Comparison of ENCODE assay signal across 1 cellular context in the genomic region with DNA sequence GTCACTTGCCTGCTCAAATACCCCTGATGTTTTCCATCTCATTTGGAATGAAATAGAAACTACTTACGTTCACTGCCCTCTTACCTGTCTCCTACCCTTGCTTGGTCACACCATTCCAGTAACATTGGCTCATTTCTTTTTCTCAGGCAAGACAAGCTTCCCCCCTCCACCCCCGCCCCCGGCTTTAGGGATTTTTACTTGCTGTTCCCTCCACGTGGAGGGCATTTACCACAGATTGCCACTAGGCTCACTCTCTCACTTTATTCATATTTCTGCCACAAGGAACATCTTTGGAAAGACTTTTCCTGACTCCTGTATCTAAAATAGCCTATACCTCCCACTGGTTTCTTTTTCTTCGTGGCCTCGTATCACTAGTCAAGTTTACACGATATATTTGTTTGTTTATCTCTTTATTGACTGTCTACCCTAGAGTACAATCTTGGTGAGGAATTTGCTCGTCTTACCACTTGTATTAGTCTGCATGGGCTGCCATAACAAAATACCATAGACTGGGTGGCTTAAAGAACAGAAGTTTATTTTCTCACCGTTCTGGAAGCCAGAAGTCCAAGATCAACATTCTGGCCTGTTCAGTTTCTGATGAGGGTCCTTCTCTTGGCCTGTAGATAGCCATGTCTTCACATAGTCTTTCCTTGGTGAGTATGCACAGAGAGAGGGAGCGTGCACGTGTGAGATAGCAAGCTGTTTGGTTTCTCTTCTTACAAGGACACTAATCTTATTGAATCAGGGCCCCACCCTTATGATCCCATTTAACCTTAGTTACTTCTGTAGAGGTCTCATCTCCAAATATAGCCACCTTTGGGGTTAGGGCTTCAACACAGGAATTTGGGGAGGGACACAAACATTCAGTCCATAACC.
TF ChIP-seq lines count a peak whose summit lies in the region.

No MANE protein-coding gene starts in this region.

TF ChIP-seq in GM23338, 12 proteins besides CTCF, POLR2A, EP300 and RAD21 (continued from another document):
- TF ChIP-seq, protein P1, sequence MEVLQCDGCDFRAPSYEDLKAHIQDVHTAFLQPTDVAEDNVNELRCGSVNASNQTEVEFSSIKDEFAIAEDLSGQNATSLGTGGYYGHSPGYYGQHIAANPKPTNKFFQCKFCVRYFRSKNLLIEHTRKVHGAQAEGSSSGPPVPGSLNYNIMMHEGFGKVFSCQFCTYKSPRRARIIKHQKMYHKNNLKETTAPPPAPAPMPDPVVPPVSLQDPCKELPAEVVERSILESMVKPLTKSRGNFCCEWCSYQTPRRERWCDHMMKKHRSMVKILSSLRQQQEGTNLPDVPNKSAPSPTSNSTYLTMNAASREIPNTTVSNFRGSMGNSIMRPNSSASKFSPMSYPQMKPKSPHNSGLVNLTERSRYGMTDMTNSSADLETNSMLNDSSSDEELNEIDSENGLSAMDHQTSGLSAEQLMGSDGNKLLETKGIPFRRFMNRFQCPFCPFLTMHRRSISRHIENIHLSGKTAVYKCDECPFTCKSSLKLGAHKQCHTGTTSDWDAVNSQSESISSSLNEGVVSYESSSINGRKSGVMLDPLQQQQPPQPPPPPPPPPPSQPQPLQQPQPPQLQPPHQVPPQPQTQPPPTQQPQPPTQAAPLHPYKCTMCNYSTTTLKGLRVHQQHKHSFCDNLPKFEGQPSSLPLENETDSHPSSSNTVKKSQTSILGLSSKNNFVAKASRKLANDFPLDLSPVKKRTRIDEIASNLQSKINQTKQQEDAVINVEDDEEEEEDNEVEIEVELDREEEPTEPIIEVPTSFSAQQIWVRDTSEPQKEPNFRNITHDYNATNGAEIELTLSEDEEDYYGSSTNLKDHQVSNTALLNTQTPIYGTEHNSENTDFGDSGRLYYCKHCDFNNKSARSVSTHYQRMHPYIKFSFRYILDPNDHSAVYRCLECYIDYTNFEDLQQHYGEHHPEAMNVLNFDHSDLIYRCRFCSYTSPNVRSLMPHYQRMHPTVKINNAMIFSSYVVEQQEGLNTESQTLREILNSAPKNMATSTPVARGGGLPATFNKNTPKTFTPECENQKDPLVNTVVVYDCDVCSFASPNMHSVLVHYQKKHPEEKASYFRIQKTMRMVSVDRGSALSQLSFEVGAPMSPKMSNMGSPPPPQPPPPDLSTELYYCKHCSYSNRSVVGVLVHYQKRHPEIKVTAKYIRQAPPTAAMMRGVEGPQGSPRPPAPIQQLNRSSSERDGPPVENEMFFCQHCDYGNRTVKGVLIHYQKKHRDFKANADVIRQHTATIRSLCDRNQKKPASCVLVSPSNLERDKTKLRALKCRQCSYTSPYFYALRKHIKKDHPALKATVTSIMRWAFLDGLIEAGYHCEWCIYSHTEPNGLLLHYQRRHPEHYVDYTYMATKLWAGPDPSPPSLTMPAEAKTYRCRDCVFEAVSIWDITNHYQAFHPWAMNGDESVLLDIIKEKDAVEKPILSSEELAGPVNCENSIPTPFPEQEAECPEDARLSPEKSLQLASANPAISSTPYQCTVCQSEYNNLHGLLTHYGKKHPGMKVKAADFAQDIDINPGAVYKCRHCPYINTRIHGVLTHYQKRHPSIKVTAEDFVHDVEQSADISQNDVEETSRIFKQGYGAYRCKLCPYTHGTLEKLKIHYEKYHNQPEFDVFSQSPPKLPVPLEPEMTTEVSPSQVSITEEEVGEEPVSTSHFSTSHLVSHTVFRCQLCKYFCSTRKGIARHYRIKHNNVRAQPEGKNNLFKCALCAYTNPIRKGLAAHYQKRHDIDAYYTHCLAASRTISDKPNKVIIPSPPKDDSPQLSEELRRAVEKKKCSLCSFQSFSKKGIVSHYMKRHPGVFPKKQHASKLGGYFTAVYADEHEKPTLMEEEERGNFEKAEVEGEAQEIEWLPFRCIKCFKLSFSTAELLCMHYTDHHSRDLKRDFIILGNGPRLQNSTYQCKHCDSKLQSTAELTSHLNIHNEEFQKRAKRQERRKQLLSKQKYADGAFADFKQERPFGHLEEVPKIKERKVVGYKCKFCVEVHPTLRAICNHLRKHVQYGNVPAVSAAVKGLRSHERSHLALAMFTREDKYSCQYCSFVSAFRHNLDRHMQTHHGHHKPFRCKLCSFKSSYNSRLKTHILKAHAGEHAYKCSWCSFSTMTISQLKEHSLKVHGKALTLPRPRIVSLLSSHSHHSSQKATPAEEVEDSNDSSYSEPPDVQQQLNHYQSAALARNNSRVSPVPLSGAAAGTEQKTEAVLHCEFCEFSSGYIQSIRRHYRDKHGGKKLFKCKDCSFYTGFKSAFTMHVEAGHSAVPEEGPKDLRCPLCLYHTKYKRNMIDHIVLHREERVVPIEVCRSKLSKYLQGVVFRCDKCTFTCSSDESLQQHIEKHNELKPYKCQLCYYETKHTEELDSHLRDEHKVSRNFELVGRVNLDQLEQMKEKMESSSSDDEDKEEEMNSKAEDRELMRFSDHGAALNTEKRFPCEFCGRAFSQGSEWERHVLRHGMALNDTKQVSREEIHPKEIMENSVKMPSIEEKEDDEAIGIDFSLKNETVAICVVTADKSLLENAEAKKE (CRISPR knock-in tag; IDR thresholded peaks at IDR 0.05), result no peak
- TF ChIP-seq EZH2phosphoT487 (IDR thresholded peaks at IDR 0.05; ENCODE audit: unreplicated experiment) (no peak), POLR2AphosphoS5 (IDR thresholded peaks at IDR 0.05; ENCODE audit: low read depth) (no peak), JUNB (IDR thresholded peaks at IDR 0.05; ENCODE audit: unreplicated experiment) (no peak), STAT1 (IDR thresholded peaks at IDR 0.05; ENCODE audit: unreplicated experiment) (no peak), ETS1 (IDR thresholded peaks at IDR 0.05) (no peak), EZH2 (IDR thresholded peaks at IDR 0.05; ENCODE audit: low read depth, unreplicated experiment) (no peak)
- TF ChIP-seq, protein P2, sequence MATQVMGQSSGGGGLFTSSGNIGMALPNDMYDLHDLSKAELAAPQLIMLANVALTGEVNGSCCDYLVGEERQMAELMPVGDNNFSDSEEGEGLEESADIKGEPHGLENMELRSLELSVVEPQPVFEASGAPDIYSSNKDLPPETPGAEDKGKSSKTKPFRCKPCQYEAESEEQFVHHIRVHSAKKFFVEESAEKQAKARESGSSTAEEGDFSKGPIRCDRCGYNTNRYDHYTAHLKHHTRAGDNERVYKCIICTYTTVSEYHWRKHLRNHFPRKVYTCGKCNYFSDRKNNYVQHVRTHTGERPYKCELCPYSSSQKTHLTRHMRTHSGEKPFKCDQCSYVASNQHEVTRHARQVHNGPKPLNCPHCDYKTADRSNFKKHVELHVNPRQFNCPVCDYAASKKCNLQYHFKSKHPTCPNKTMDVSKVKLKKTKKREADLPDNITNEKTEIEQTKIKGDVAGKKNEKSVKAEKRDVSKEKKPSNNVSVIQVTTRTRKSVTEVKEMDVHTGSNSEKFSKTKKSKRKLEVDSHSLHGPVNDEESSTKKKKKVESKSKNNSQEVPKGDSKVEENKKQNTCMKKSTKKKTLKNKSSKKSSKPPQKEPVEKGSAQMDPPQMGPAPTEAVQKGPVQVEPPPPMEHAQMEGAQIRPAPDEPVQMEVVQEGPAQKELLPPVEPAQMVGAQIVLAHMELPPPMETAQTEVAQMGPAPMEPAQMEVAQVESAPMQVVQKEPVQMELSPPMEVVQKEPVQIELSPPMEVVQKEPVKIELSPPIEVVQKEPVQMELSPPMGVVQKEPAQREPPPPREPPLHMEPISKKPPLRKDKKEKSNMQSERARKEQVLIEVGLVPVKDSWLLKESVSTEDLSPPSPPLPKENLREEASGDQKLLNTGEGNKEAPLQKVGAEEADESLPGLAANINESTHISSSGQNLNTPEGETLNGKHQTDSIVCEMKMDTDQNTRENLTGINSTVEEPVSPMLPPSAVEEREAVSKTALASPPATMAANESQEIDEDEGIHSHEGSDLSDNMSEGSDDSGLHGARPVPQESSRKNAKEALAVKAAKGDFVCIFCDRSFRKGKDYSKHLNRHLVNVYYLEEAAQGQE (IDR thresholded peaks at IDR 0.05; ENCODE audit: unreplicated experiment), result no peak
